27 cellular contexts compared by ENCODE assay signal in the genomic region with DNA sequence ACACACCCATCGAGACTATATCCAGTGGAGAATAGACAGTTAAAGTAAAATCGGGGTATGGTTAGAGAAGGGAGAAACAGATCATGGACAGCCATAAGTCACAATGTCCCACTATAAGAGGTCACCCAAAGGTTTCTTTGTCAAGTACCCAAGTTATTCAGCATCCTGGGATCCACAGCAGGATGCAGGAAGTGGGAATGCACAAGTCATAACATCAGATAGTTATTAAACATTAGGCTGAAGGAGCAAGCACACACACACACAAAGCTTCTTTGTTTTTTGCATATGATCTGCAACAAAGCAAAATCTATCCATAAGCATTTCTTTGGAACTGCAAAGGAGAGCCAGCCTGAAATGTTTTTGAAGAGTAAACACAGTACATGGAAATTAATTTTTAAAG.
"Had no signal": no experiment of that assay in that cellular context is flagged by ENCODE, and none has a peak within 500 bp of the region (broad histone marks: within the 10 kb centered on the region; RNA-seq: fewer than 3 reads in every experiment).

No MANE protein-coding gene starts in this region.

- H3K36me3 ChIP-seq: brain microvascular endothelial cell had no signal

- ATAC-seq: activated CD8-positive, alpha-beta T cell treated with anti-CD3 and anti-CD28 coated beads for 36 hours; activated T-cell treated with anti-CD3 and anti-CD28 coated beads, Interleukin-2, amount 50 U/mL, for 72 hours; activated T-helper 17 cell treated with anti-CD3 and anti-CD28 coated beads, Interleukin-2, amount 50 U/mL, for 72 hours had no signal

- H3K4me3 ChIP-seq: PC-9, SK-N-MC had no signal

- H3K27me3 ChIP-seq: brain microvascular endothelial cell had no signal

- DNase-seq: activated CD4-positive, alpha-beta T cell treated with anti-CD3 and anti-CD28 coated beads for 1 hour; activated CD4-positive, alpha-beta T cell treated with anti-CD3 and anti-CD28 coated beads for 48 hours; activated CD4-positive, CD25-positive, alpha-beta regulatory T cell; activated CD8-positive, alpha-beta T cell treated with anti-CD3 and anti-CD28 coated beads for 36 hours; activated effector memory CD4-positive, alpha-beta T cell treated with anti-CD3 and anti-CD28 coated beads, Interleukin-2, amount 50 U/mL, for 16 hours; activated naive CD4-positive, alpha-beta T cell; activated naive CD4-positive, alpha-beta T cell treated with anti-CD3 and anti-CD28 coated beads, Interleukin-2, amount 50 U/mL, for 16 hours; activated naive CD8-positive, alpha-beta T cell treated with anti-CD3 and anti-CD28 coated beads for 36 hours; activated T-cell treated with anti-CD3 and anti-CD28 coated beads, Interleukin-2, amount 50 U/mL, for 1 hour; activated T-cell treated with anti-CD3 and anti-CD28 coated beads, Interleukin-2, amount 50 U/mL, for 72 hours; amniotic stem cell; aorta; brain microvascular endothelial cell; Karpas-422; NCI-H1105; NCI-H1417 treated with DMSO at 0.1 percent for 48 hours; NCI-H2029; NCI-H345; NCI-H524 treated with DMSO at 0.1 percent for 48 hours; NCI-H748 treated with DMSO at 0.1 percent for 48 hours; NK-92 treated with Interleukin-12 subunit alpha and Interleukin-12 subunit beta, amount 100 ng/mL, for 24 hours; PC-9; Right ventricle myocardium superior; T1000; WERI-Rb-1 had no signal

- H3K27ac ChIP-seq: brain microvascular endothelial cell, PC-9, SK-N-MC, WERI-Rb-1 had no signal
